In genomic region chr12:15601210-15601800, GRCh38 we compare ENCODE assay signal across 11 cellular contexts.
A peak's percentile ranks its signal among the peaks of the same experiment; 100 is the strongest.
DNase-seq lines count a peak whose midpoint lies in the region; ATAC-seq and TF ChIP-seq lines count a peak whose summit lies in the region.
"Had no signal": no experiment of that assay in that cellular context is flagged by ENCODE, and none has a peak within 500 bp of the region (broad histone marks: within the 10 kb centered on the region; RNA-seq: fewer than 3 reads in every experiment).

No MANE protein-coding gene starts in this region.

- H3K36me3 ChIP-seq in tibial nerve, result no peaks in the 10 kb centered on the region

- no peak for TF ChIP-seq POLR2A in tibial nerve (IDR thresholded peaks at IDR 0.05)

- DNase-seq in DMS53 (lab: John Stamatoyannopoulos, UW) (peak; percentile 62), HT-29 (ENCODE audit: low spot score) (peak; percentile 81), cardiac fibroblast (ENCODE audit: low read depth in 2 of 2) (peak; percentile 72 to 96), nephron progenitor cell (no peak), tibial nerve (ENCODE audit: low spot score in 2 of 2) (no peak)
- no peak for DNase-seq in stimulated activated CD8-positive, alpha-beta memory T cell treated with anti-CD3 and anti-CD28 coated beads, Interleukin-4, amount 100 ng/mL, for 48 hours
- DNase-seq: dorsolateral prefrontal cortex, NCI-H446 treated with DMSO at 0.1 percent for 48 hours, SW 1271 had no signal

- TF ChIP-seq EP300 in tibial nerve (IDR thresholded peaks at IDR 0.05), result no peak

- ATAC-seq in HG03039 (IDR thresholded peaks at IDR 0.05; ENCODE audit: unreplicated experiment), result no peak

- no peaks in the 10 kb centered on the region for H3K36me3 Mint-ChIP-seq in nephron progenitor cell (ENCODE audit: low read depth)

- no peak overlapping the region for H3K4me3 ChIP-seq in cardiac fibroblast (replicated peaks in 1 of 2; ENCODE audit: low read depth in 2 of 2, low read length in 2 of 2)
- H3K4me3 ChIP-seq in tibial nerve, result no peak overlapping the region
- H3K4me3 ChIP-seq: dorsolateral prefrontal cortex had no signal

- H3K9me3 Mint-ChIP-seq in nephron progenitor cell, result no peaks in the 10 kb centered on the region

- H3K27ac ChIP-seq in tibial nerve, result no peak overlapping the region
- H3K27ac ChIP-seq: dorsolateral prefrontal cortex, parathyroid adenoma had no signal

- peak overlapping the region; percentile 60 for H3K27ac Mint-ChIP-seq in nephron progenitor cell

- 91 to 94% methylated on average over 1 of the region's 1 CpG for WGBS in tibial nerve, 2 donors

- H3K27me3 ChIP-seq in tibial nerve, result no peaks in the 10 kb centered on the region
- H3K27me3 ChIP-seq: dorsolateral prefrontal cortex had no signal

- no peak for TF ChIP-seq CTCF in cardiac fibroblast (IDR thresholded peaks at IDR 0.05; ENCODE audit: low read depth, low read length)
- TF ChIP-seq CTCF in nephron progenitor cell (IDR thresholded peaks at IDR 0.05), result no peak
- no peak for TF ChIP-seq CTCF in tibial nerve (IDR thresholded peaks at IDR 0.05)

- H3K4me3 Mint-ChIP-seq in nephron progenitor cell, result no peak overlapping the region

- H3K4me1 ChIP-seq in tibial nerve, result peaks cover 0 to 19% (median 0%) of the 10 kb centered on the region in 4 donors
- H3K4me1 ChIP-seq: parathyroid adenoma had no signal

- H3K27me3 Mint-ChIP-seq in nephron progenitor cell (ENCODE audit: low read depth, poor library complexity), result no peaks in the 10 kb centered on the region

- peaks cover 35% of the 10 kb centered on the region for H3K4me1 Mint-ChIP-seq in nephron progenitor cell

- no peaks in the 10 kb centered on the region for H3K9me3 ChIP-seq in tibial nerve

Comparison
In these comparisons a context has a peak if more than half of its experiments do, and no peak if none do; other contexts are left out.
1. DNase-seq: peak in DMS53 (single experiment), HT-29 (single experiment) and cardiac fibroblast (2 of 2); none in nephron progenitor cell (single experiment), tibial nerve (0 of 2) and stimulated activated CD8-positive, alpha-beta memory T cell treated with anti-CD3 and anti-CD28 coated beads, Interleukin-4, amount 100 ng/mL, for 48 hours (single experiment).